19 cellular contexts compared by ENCODE assay signal in the genomic region with DNA sequence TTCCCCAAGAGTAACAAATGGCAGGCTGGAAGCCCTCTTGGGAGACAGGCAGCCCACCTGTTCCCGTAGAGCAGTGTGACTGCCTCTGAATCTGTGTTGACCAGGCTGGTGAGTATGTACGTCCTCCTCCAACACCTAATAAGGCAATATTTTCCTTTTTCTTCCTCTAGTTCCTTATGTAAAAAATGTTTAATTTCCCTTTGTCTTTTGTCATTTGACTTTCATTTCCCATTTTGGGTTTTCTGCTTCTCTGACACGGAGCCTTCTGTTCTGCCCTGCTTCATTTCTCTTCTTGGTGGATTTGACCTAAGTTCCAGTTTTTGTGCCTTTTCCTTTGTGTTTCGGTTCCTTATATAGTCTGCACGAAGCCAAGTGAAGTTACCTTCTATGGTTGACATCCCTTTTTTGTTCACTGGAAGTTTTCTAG.
DNase-seq lines count a peak whose midpoint lies in the region; ATAC-seq, FAIRE-seq and TF ChIP-seq lines count a peak whose summit lies in the region.
"Had no signal": no experiment of that assay in that cellular context is flagged by ENCODE, and none has a peak within 500 bp of the region (broad histone marks: within the 10 kb centered on the region; RNA-seq: fewer than 3 reads in every experiment).

No MANE protein-coding gene starts in this region.

- peak overlapping the region in 5 of 8 donors; percentile 0 to 78 (median 57) for H3K4me3 Mint-ChIP-seq in naive B cell
- H3K4me3 Mint-ChIP-seq in CD8-positive, alpha-beta memory T cell: no peak overlapping the region

- intact Hi-C loops in GM12878 (cut with micrococcal nuclease; ENCODE audit: unreplicated experiment) (no loop called here), posterior cingulate gyrus (cut with DNase I) (loop anchor here (10.0 kb wide), 1 partner anchor 58 kb away; no protein-coding TSS in a partner anchor)

- TF ChIP-seq RAD21 in GM12878 (IDR thresholded peaks at IDR 0.05; ENCODE audit: insufficient read depth, low read depth, low read length): no peak

- CTCF ChIA-PET in GM12878 (lab: Yijun Ruan, JAX): no interaction called here
- CTCF ChIA-PET in CD8-positive, alpha-beta memory T cell (lab: Charles Lee): no interaction called here

- H3K4me1 Mint-ChIP-seq in naive B cell: peaks cover 6 to 10% (median 7%) of the 10 kb centered on the region in 3 donors
- no peaks in the 10 kb centered on the region for H3K4me1 Mint-ChIP-seq in CD8-positive, alpha-beta memory T cell

- in situ Hi-C loops in GM12878 (cut with MboI): no loop called here

- BruUV-seq in GM12878 (replicated peaks; lab: Mats Ljungman, UMichigan): no TSS peak

- no peak for FAIRE-seq in GM12878 (lab: Jason Lieb, UNC)

- H4K20me1 ChIP-seq in GM12878 (ENCODE audit: control insufficient read depth, insufficient read depth): no peaks in the 10 kb centered on the region

- ATAC-seq in GM12878: peak; percentile 34; the same call in 1 of the 3 replicates
- peak; percentile 76 to 95 for ATAC-seq in naive B cell (ENCODE audit: low read depth in 2 of 2)
- ATAC-seq in GM21360 (IDR thresholded peaks at IDR 0.05; ENCODE audit: unreplicated experiment): no peak
- ATAC-seq: foreskin keratinocyte had no signal

- peak overlapping the region in 3 of 6 donors; percentile 4 to 94 (median 19) for H3K27ac Mint-ChIP-seq in naive B cell
- no peak overlapping the region for H3K27ac Mint-ChIP-seq in CD8-positive, alpha-beta memory T cell

- TF ChIP-seq CTCF in GM12878 (IDR thresholded peaks at IDR 0.05 in 2 of 3, conservative IDR thresholded peaks at IDR 0.05 in 1 of 3; ENCODE audit: control insufficient read depth in 2 of 3, extremely low read depth in 1 of 3, insufficient read depth in 1 of 3, low read depth in 3 of 3, low read length in 3 of 3): no peak

- POLR2A ChIA-PET in GM12878 (lab: Charles Lee): no interaction called here
- POLR2A ChIA-PET in CD8-positive, alpha-beta memory T cell (lab: Charles Lee): no interaction called here

- TF ChIP-seq EP300 in GM12878 (IDR thresholded peaks at IDR 0.05; ENCODE audit: borderline replicate concordance in 1 of 2, control insufficient read depth in 1 of 2, low read depth in 2 of 2, low read length in 2 of 2): no peak

- H3K27me3 Mint-ChIP-seq in naive B cell: peaks cover 0 to 16% (median 0%) of the 10 kb centered on the region in 3 donors
- H3K27me3 Mint-ChIP-seq in CD8-positive, alpha-beta memory T cell: peaks cover 2 to 18% of the 10 kb centered on the region in 2 donors

- H3K9me3 ChIP-seq in GM12878 (replicated peaks; ENCODE audit: control insufficient read depth, insufficient read depth, low read length): no peaks in the 10 kb centered on the region
- H3K9me3 ChIP-seq in CD8-positive, alpha-beta memory T cell (ENCODE audit: low read length): no peaks in the 10 kb centered on the region
- H3K9me3 ChIP-seq: neutrophil, tibial artery had no signal

- H3K4me2 ChIP-seq in GM12878 (ENCODE audit: control insufficient read depth, insufficient read depth): no peak overlapping the region

- H3K9ac ChIP-seq in GM12878 (ENCODE audit: control insufficient read depth, insufficient read depth, low read length): no peak overlapping the region
- H3K9ac ChIP-seq: GM23248 had no signal

- no peaks in the 10 kb centered on the region for H3K36me3 ChIP-seq in GM12878 (ENCODE audit: control insufficient read depth in 2 of 2, insufficient read depth in 2 of 2, low read length in 1 of 2)
- H3K36me3 ChIP-seq in CD8-positive, alpha-beta memory T cell (ENCODE audit: insufficient read depth, low read length): no peaks in the 10 kb centered on the region
- H3K36me3 ChIP-seq: neutrophil, tibial artery had no signal

- H3K27me3 ChIP-seq in GM12878 (replicated peaks in 1 of 2; ENCODE audit: control insufficient read depth in 2 of 2, insufficient read depth in 2 of 2, low read length in 1 of 2): no peaks in the 10 kb centered on the region
- peaks cover 5% of the 10 kb centered on the region for H3K27me3 ChIP-seq in CD8-positive, alpha-beta memory T cell (ENCODE audit: insufficient read depth, low read length, poor library complexity, severe bottlenecking)
- H3K27me3 ChIP-seq: tibial artery had no signal

- H2AFZ ChIP-seq in GM12878 (ENCODE audit: control insufficient read depth, low read depth, low read length): no peak overlapping the region
- H2AFZ ChIP-seq: GM23248 had no signal

- no peak for TF ChIP-seq POLR2A in GM12878 (IDR thresholded peaks at IDR 0.05; ENCODE audit: low read depth, low read length)

- H3K4me1 ChIP-seq in GM12878 (ENCODE audit: control insufficient read depth, insufficient read depth, low read length): no peaks in the 10 kb centered on the region
- H3K4me1 ChIP-seq in CD8-positive, alpha-beta memory T cell (ENCODE audit: insufficient read depth, low read length): no peaks in the 10 kb centered on the region
- H3K4me1 ChIP-seq: foreskin keratinocyte, tibial artery had no signal

- WGBS in GM12878 (ENCODE audit: insufficient coverage, insufficient replicate concordance, low lambda C conversion rate, missing lambda C conversion rate): 13% methylated on average over 5 of the region's 5 CpGs

- H3K36me3 Mint-ChIP-seq in naive B cell: no peaks in the 10 kb centered on the region
- no peaks in the 10 kb centered on the region for H3K36me3 Mint-ChIP-seq in CD8-positive, alpha-beta memory T cell

- H3K79me2 ChIP-seq in GM12878 (ENCODE audit: control insufficient read depth, insufficient read depth, low read length): no peaks in the 10 kb centered on the region

- DNase-seq in CD1c-positive myeloid dendritic cell (ENCODE audit: extremely low spot score) (peak; percentile 95), MV-4-11 (lab: John Stamatoyannopoulos, UW) (peak; percentile 98), GM12878 (ENCODE audit: low read depth, low spot score) (no peak), naive B cell (peak; percentile 49), posterior cingulate gyrus (no peak)
- DNase-seq in activated CD8-positive, alpha-beta memory T cell treated with anti-CD3 and anti-CD28 coated beads, Interleukin-2, amount 50 U/mL, for 48 hours: no peak
- no peak for DNase-seq in CD8-positive, alpha-beta memory T cell
- DNase-seq: activated effector memory CD4-positive, alpha-beta T cell treated with anti-CD3 and anti-CD28 coated beads, Interleukin-2, amount 50 U/mL, for 16 hours; amygdala; caudate nucleus; COR-L47; foreskin keratinocyte; GM23248; NCI-H146; NCI-H2227 treated with DMSO at 0.1 percent for 48 hours; stimulated activated naive CD4-positive, alpha-beta T cell; tibial artery had no signal

- SMC1A ChIA-PET in GM12878 (lab: Charles Lee; ENCODE audit: uncharacterized antibody, unreplicated experiment): no interaction called here

- no peak overlapping the region for H3K27ac ChIP-seq in GM12878 (ENCODE audit: control insufficient read depth, insufficient read depth)
- H3K27ac ChIP-seq in CD8-positive, alpha-beta memory T cell (ENCODE audit: low read depth, low read length): no peak overlapping the region
- H3K27ac ChIP-seq: foreskin keratinocyte, GM23248, neutrophil, tibial artery had no signal

- RAD21 ChIA-PET in GM12878 (lab: Charles Lee; ENCODE audit: unreplicated experiment): no interaction called here

- H3K9me3 Mint-ChIP-seq in naive B cell: peaks cover 0 to 1% (median 0%) of the 10 kb centered on the region in 7 donors
- H3K9me3 Mint-ChIP-seq in CD8-positive, alpha-beta memory T cell: peaks cover 0 to 1% (median under 1%) of the 10 kb centered on the region in 5 donors

- H3K4me3 ChIP-seq in GM12878: no peak overlapping the region
- no peak overlapping the region for H3K4me3 ChIP-seq in CD8-positive, alpha-beta memory T cell (ENCODE audit: low read length)
- H3K4me3 ChIP-seq: GM23248, tibial artery had no signal

TF ChIP-seq in GM12878, 131 proteins besides CTCF, POLR2A, EP300 and RAD21 (continues in another document):
- TF ChIP-seq ZNF207 (IDR thresholded peaks at IDR 0.05; ENCODE audit: borderline replicate concordance) (no peak), ATF7 (IDR thresholded peaks at IDR 0.05; ENCODE audit: low read depth) (no peak), NFXL1 (IDR thresholded peaks at IDR 0.05; ENCODE audit: borderline replicate concordance) (no peak), RBBP5 (conservative IDR thresholded peaks at IDR 0.05) (no peak), NR2C1 (IDR thresholded peaks at IDR 0.05) (no peak), SP1 (IDR thresholded peaks at IDR 0.05; ENCODE audit: low read depth, low read length) (no peak), HDGF (IDR thresholded peaks at IDR 0.05) (no peak), IKZF2 (IDR thresholded peaks at IDR 0.05) (peak; percentile 43 to 51; a peak in 3 of 4 replicates), ZNF217 (IDR thresholded peaks at IDR 0.05) (no peak), PAX8 (IDR thresholded peaks at IDR 0.05) (no peak), STAT3 (IDR thresholded peaks at IDR 0.05; ENCODE audit: low read depth, low read length) (no peak), POLR2AphosphoS2 (IDR thresholded peaks at IDR 0.05; ENCODE audit: low read depth, low read length) (no peak), IKZF1 (conservative IDR thresholded peaks at IDR 0.05) (0 out of 2 replicates have a peak, but pooled peaks have one; percentile 23), MYC (IDR thresholded peaks at IDR 0.05; ENCODE audit: insufficient read depth, insufficient read length, insufficient replicate concordance, low read length, severe bottlenecking) (no peak), BMI1 (IDR thresholded peaks at IDR 0.05; ENCODE audit: borderline replicate concordance) (no peak), FOS (IDR thresholded peaks at IDR 0.05; ENCODE audit: borderline replicate concordance, extremely low read depth, insufficient read length) (no peak)
- TF ChIP-seq, protein P1, sequence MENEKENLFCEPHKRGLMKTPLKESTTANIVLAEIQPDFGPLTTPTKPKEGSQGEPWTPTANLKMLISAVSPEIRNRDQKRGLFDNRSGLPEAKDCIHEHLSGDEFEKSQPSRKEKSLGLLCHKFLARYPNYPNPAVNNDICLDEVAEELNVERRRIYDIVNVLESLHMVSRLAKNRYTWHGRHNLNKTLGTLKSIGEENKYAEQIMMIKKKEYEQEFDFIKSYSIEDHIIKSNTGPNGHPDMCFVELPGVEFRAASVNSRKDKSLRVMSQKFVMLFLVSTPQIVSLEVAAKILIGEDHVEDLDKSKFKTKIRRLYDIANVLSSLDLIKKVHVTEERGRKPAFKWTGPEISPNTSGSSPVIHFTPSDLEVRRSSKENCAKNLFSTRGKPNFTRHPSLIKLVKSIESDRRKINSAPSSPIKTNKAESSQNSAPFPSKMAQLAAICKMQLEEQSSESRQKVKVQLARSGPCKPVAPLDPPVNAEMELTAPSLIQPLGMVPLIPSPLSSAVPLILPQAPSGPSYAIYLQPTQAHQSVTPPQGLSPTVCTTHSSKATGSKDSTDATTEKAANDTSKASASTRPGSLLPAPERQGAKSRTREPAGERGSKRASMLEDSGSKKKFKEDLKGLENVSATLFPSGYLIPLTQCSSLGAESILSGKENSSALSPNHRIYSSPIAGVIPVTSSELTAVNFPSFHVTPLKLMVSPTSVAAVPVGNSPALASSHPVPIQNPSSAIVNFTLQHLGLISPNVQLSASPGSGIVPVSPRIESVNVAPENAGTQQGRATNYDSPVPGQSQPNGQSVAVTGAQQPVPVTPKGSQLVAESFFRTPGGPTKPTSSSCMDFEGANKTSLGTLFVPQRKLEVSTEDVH (IDR thresholded peaks at IDR 0.05; ENCODE audit: low read depth, partially characterized antibody): no peak

Comparison
In these comparisons a context has a peak if more than half of its experiments do, and no peak if none do; other contexts are left out.
1. DNase-seq: peak in CD1c-positive myeloid dendritic cell (single experiment), MV-4-11 (single experiment) and naive B cell (single experiment); none in GM12878 (single experiment), activated CD8-positive, alpha-beta memory T cell treated with anti-CD3 and anti-CD28 coated beads, Interleukin-2, amount 50 U/mL, for 48 hours (single experiment), CD8-positive, alpha-beta memory T cell (0 of 5) and posterior cingulate gyrus (0 of 10).
2. H3K4me3 Mint-ChIP-seq: peak in naive B cell (5 of 8); none in CD8-positive, alpha-beta memory T cell (0 of 7).